8 cellular contexts compared by ENCODE assay signal in genomic region chr2:39377226-39377939, GRCh38. TPM values are rescaled to one million over a fixed set of nuclear protein-coding genes. Genes with fewer than 3 reads are reported as not detected.
DNase-seq lines count a peak whose midpoint lies in the region; ATAC-seq and TF ChIP-seq lines count a peak whose summit lies in the region.

No MANE protein-coding gene starts in this region.

- H3K4me3 ChIP-seq in GM12865 (ENCODE audit: low read depth, low read length) (no peak overlapping the region), HL-60 (replicated peaks; ENCODE audit: insufficient read depth, low read length) (no peak overlapping the region), Peyer's patch (no peak overlapping the region)

- no peak overlapping the region for H3K27ac Mint-ChIP-seq in central memory CD8-positive, alpha-beta T cell (ENCODE audit: low read depth)
- peak overlapping the region; percentile 93 for H3K27ac Mint-ChIP-seq in stimulated activated naive CD8-positive, alpha-beta T cell treated with anti-CD3 and anti-CD28 coated beads, Interleukin-15, Interleukin-2, amounts not matched to agents 100 ng/mL and 50 ng/mL, for 24 hours

- H3K4me1 ChIP-seq in Peyer's patch: peaks cover 0 to 4% (median 0%) of the 10 kb centered on the region in 4 donors

- H3K9me3 Mint-ChIP-seq in central memory CD8-positive, alpha-beta T cell: peaks cover 6% of the 10 kb centered on the region
- H3K9me3 Mint-ChIP-seq in stimulated activated naive CD8-positive, alpha-beta T cell treated with anti-CD3 and anti-CD28 coated beads, Interleukin-15, Interleukin-2, amounts not matched to agents 100 ng/mL and 50 ng/mL, for 24 hours: peaks cover 6% of the 10 kb centered on the region

- H3K36me3 ChIP-seq in Peyer's patch: peaks cover 0 to 4% (median 0%) of the 10 kb centered on the region in 3 donors

- peak; percentile 92 for ATAC-seq in GM21423 (IDR thresholded peaks at IDR 0.05; ENCODE audit: unreplicated experiment)
- ATAC-seq in central memory CD8-positive, alpha-beta T cell (replicated peaks; ENCODE audit: extremely low read depth, poor library complexity, severe bottlenecking): peak; percentile 36

- DNase-seq in GM12865 (ENCODE audit: low read depth) (peak; percentile 71), HL-60 (ENCODE audit: low read depth in 1 of 2, low spot score in 1 of 2) (peak in 1 of 2 experiments; percentile 57), Peyer's patch (no peak), T1000 (lab: John Stamatoyannopoulos, UW) (no peak), NCI-H2081 (lab: John Stamatoyannopoulos, UW) (no peak)
- DNase-seq in central memory CD8-positive, alpha-beta T cell (ENCODE audit: low spot score in 2 of 2): no peak

- TF ChIP-seq POLR2A in Peyer's patch (IDR thresholded peaks at IDR 0.05): no peak

- no peaks in the 10 kb centered on the region for H3K9me3 ChIP-seq in Peyer's patch

- H3K36me3 Mint-ChIP-seq in central memory CD8-positive, alpha-beta T cell (ENCODE audit: insufficient read depth): no peaks in the 10 kb centered on the region
- peaks cover 36% of the 10 kb centered on the region for H3K36me3 Mint-ChIP-seq in stimulated activated naive CD8-positive, alpha-beta T cell treated with anti-CD3 and anti-CD28 coated beads, Interleukin-15, Interleukin-2, amounts not matched to agents 100 ng/mL and 50 ng/mL, for 24 hours (ENCODE audit: low read depth)

- peaks cover 19% of the 10 kb centered on the region for H3K4me1 Mint-ChIP-seq in central memory CD8-positive, alpha-beta T cell
- H3K4me1 Mint-ChIP-seq in stimulated activated naive CD8-positive, alpha-beta T cell treated with anti-CD3 and anti-CD28 coated beads, Interleukin-15, Interleukin-2, amounts not matched to agents 100 ng/mL and 50 ng/mL, for 24 hours (ENCODE audit: low read depth): peaks cover 56% of the 10 kb centered on the region

- no peaks in the 10 kb centered on the region for H3K27me3 ChIP-seq in HL-60 (ENCODE audit: insufficient read depth, poor library complexity, severe bottlenecking)
- H3K27me3 ChIP-seq in Peyer's patch: no peaks in the 10 kb centered on the region

- H3K27me3 Mint-ChIP-seq in central memory CD8-positive, alpha-beta T cell: no peaks in the 10 kb centered on the region
- no peaks in the 10 kb centered on the region for H3K27me3 Mint-ChIP-seq in stimulated activated naive CD8-positive, alpha-beta T cell treated with anti-CD3 and anti-CD28 coated beads, Interleukin-15, Interleukin-2, amounts not matched to agents 100 ng/mL and 50 ng/mL, for 24 hours

- no peak for TF ChIP-seq CTCF in GM12865 (IDR thresholded peaks at IDR 0.05; ENCODE audit: insufficient read depth, low read depth, low read length, missing control alignments)
- TF ChIP-seq CTCF in HL-60 (IDR thresholded peaks at IDR 0.05; ENCODE audit: insufficient read depth, low read length): no peak
- TF ChIP-seq CTCF in Peyer's patch (IDR thresholded peaks at IDR 0.05): no peak

- peak overlapping the region; percentile 28 for H3K27ac ChIP-seq in HL-60 (replicated peaks)
- peak overlapping the region in 1 of 4 donors; percentile 20 for H3K27ac ChIP-seq in Peyer's patch

- H3K4me3 Mint-ChIP-seq in central memory CD8-positive, alpha-beta T cell: no peak overlapping the region
- peak overlapping the region; percentile 53 for H3K4me3 Mint-ChIP-seq in stimulated activated naive CD8-positive, alpha-beta T cell treated with anti-CD3 and anti-CD28 coated beads, Interleukin-15, Interleukin-2, amounts not matched to agents 100 ng/mL and 50 ng/mL, for 24 hours

RNA-seq across cellular contexts. Expression of gene MAP4K3, which starts 59.7 kb away (rescaled TPM):
- 10 to 100 TPM; 41.3 to 80.9 (median 43.9) TPM for total RNA-seq in Peyer's patch
